8 cellular contexts compared by ENCODE assay signal in the genomic region with DNA sequence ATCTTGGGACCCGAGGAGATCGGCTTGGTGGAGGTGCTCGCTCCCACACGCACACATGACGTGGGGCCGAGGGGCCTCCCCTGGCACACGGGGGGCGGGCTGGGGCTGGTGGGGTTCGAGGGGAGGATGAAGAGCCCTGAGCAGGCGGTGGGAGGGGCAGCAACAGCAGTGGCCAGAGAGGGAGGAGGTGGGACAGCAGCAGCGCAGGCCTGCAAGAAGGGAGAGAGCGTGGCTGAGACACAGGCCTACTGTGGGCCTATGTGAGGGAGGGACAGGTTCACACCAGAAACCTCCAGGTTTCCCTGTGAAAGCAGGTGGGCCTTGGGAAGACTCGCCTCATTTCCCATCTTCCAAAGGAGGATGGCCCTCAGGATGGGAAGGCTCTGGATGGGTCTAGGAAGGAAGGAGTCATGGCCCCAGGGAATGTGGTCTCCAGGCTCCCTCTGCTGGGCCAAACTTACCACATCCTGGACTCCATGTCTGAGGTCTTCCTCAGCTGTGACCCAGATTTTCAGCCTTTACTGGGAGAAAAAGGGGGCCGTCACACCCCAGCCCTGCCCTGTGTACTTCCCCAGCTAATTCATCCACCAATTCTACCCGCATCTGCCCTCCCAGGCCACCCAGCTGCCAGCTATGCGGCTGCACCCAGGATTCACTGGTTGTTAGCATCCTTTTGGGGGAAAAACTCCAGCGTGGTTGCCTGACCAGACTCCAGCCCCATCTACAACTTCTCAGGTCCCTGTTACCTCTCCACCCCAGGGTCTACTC. TPM values are rescaled to one million over a fixed set of nuclear protein-coding genes. Genes with fewer than 3 reads are reported as not detected.
DNase-seq lines count a peak whose midpoint lies in the region; ATAC-seq, FAIRE-seq and TF ChIP-seq lines count a peak whose summit lies in the region.

No MANE protein-coding gene starts in this region.

- DNase-seq in Caco-2 (peak; percentile 78 to 81), GM19239 (ENCODE audit: insufficient read length, low spot score) (peak; percentile 53), RCC 7860 (ENCODE audit: low spot score) (peak; percentile 48), epithelial cell of proximal tubule (ENCODE audit: low read depth) (no peak), psoas muscle (no peak), hypothalamus (lab: John Stamatoyannopoulos, UW) (no peak)

- H3K9me3 Mint-ChIP-seq in Caco-2 (ENCODE audit: unreplicated experiment) = no peaks in the 10 kb centered on the region

- 70 to 81% (median 77%) methylated on average over 15 to 17 of the region's 17 CpGs for WGBS in psoas muscle, 3 donors

- H3K27ac ChIP-seq in psoas muscle = no peak overlapping the region

- peaks cover 51% of the 10 kb centered on the region for H3K27me3 Mint-ChIP-seq in Caco-2 (ENCODE audit: insufficient read depth, unreplicated experiment)

- no TSS peak for BruUV-seq in Caco-2 (replicated peaks; lab: Mats Ljungman, UMichigan)

- H3K4me1 Mint-ChIP-seq in Caco-2 (ENCODE audit: low read depth, unreplicated experiment) = peaks cover 9% of the 10 kb centered on the region

- POLR2A ChIA-PET in Caco-2 (lab: Charles Lee) = interaction anchor here (1.0 kb wide), 1 partner anchor 8 kb away, joined by 4 read pairs; a partner anchor contains a TSS

- H3K36me3 ChIP-seq in Caco-2 (ENCODE audit: control insufficient read depth, insufficient read depth, low read length) = no peaks in the 10 kb centered on the region
- no peaks in the 10 kb centered on the region for H3K36me3 ChIP-seq in psoas muscle (ENCODE audit: insufficient read depth in 1 of 2, low read depth in 1 of 2)

- H3K4me3 Mint-ChIP-seq in Caco-2 (ENCODE audit: unreplicated experiment) = no peak overlapping the region

- H3K4me1 ChIP-seq in Caco-2 (peaks cover 5% of the 10 kb centered on the region), psoas muscle (no peaks in the 10 kb centered on the region)

- H3K4me3 ChIP-seq in Caco-2 (ENCODE audit: low read depth, low read length) = no peak overlapping the region
- H3K4me3 ChIP-seq in epithelial cell of proximal tubule (ENCODE audit: low read depth, low read length) = no peak overlapping the region
- no peak overlapping the region for H3K4me3 ChIP-seq in psoas muscle

- CTCF ChIA-PET in Caco-2 (lab: Charles Lee) = interaction anchor here (1.0 to 1.3 kb wide), 6 partner anchors 8 to 159 kb away, joined by 3 to 15 read pairs (median 4); a partner anchor contains a TSS

- H3K27me3 ChIP-seq in Caco-2 (replicated peaks; ENCODE audit: control insufficient read depth, insufficient read depth, low read length) (peaks cover 5% of the 10 kb centered on the region), psoas muscle (ENCODE audit: insufficient read depth in 3 of 3, low read length in 2 of 3) (peaks cover 0 to 73% (median 30%) of the 10 kb centered on the region in 3 donors)

- peak; percentile 90 to 93 for TF ChIP-seq CTCF in Caco-2 (IDR thresholded peaks at IDR 0.05; ENCODE audit: insufficient read depth in 1 of 2, low read depth in 1 of 2, low read length in 1 of 2, severe bottlenecking in 1 of 2, unreplicated experiment in 1 of 2)
- TF ChIP-seq CTCF in epithelial cell of proximal tubule (conservative IDR thresholded peaks at IDR 0.05; ENCODE audit: low read depth, low read length) = peak; percentile 74
- TF ChIP-seq CTCF in psoas muscle (IDR thresholded peaks at IDR 0.05) = peak; percentile 20

- H3K9me3 ChIP-seq in Caco-2 (no peaks in the 10 kb centered on the region), psoas muscle (no peaks in the 10 kb centered on the region)

- ATAC-seq in psoas muscle (peak in 2 of 4 donors; percentile 40 to 46), HG03565 (IDR thresholded peaks at IDR 0.05; ENCODE audit: unreplicated experiment) (no peak), HG03196 (IDR thresholded peaks at IDR 0.05; ENCODE audit: unreplicated experiment) (no peak)

- H3K27ac Mint-ChIP-seq in Caco-2 (ENCODE audit: unreplicated experiment) = no peak overlapping the region

- FAIRE-seq in GM19239 (lab: Jason Lieb, UNC) (peak; percentile 55), RCC 7860 (lab: Jason Lieb, UNC) (no peak)

- H3K36me3 Mint-ChIP-seq in Caco-2 (ENCODE audit: insufficient read depth, unreplicated experiment) = peaks cover 6% of the 10 kb centered on the region

- intact Hi-C loops in Caco-2 (cut with micrococcal nuclease; ENCODE audit: unreplicated experiment) = loop anchor here (1.0 to 5.0 kb wide), 5 partner anchors 8 to 145 kb away; a partner anchor contains a TSS
- intact Hi-C loops in psoas muscle (cut with DNase I) = no loop called here

RNA-seq across cellular contexts. Expression of a gene that starts 2.8 kb away (rescaled TPM):
- total RNA-seq in Caco-2 (2022) = 0.37 and 0.48 TPM in 2 replicates
- total RNA-seq in epithelial cell of proximal tubule = 0.06 TPM in 1 of 2 replicates, not detected in the other
- total RNA-seq in psoas muscle = under 1 TPM in 3 of 4 donors, not detected in 1; 0.10 to 0.17 (median 0.15) TPM
- polyA plus RNA-seq in psoas muscle = under 1 TPM in 2 of 3 donors, not detected in 1; 0.17 to 0.21 TPM

RNA-seq across cellular contexts. Expression of a gene that starts 8.6 kb away (rescaled TPM):
- 119 and 127 TPM in 2 replicates for total RNA-seq in Caco-2 (2022)
- total RNA-seq in epithelial cell of proximal tubule = 19.9 and 21.9 TPM in 2 replicates
- 10 to 100 TPM; 25.4 to 37.9 (median 27.9) TPM for total RNA-seq in psoas muscle
- 10 to 100 TPM; 22.0 to 44.9 (median 23.8) TPM for polyA plus RNA-seq in psoas muscle

RNA-seq across cellular contexts. Expression of a gene that starts 26.1 kb away (rescaled TPM):
- total RNA-seq in Caco-2 (2022) = 56.8 and 61.9 TPM in 2 replicates
- 59.2 and 63.5 TPM in 2 replicates for total RNA-seq in epithelial cell of proximal tubule
- total RNA-seq in psoas muscle = 10 to 100 TPM; 72.3 to 86.2 (median 77.1) TPM
- 100 to 1,000 TPM in 2 of 3 donors, 10 to 100 TPM in 1; 79.2 to 157 (median 104) TPM for polyA plus RNA-seq in psoas muscle

RNA-seq across cellular contexts. Expression of a gene that starts 34.8 kb away (rescaled TPM):
- total RNA-seq in Caco-2 (2022) (31.6 and 32.8 TPM in 2 replicates), epithelial cell of proximal tubule (18.4 and 60.0 TPM in 2 replicates), psoas muscle (10 to 100 TPM; 12.7 to 29.6 (median 16.9) TPM)
- polyA plus RNA-seq in psoas muscle = 10 to 100 TPM; 20.7 to 35.6 (median 25.7) TPM

RNA-seq across cellular contexts. Expression of a gene that starts 50.5 kb away (rescaled TPM):
- total RNA-seq in Caco-2 (2022) = 0.73 and 1.3 TPM in 2 replicates
- 0.58 TPM in 1 of 2 replicates, not detected in the other for total RNA-seq in epithelial cell of proximal tubule
- total RNA-seq in psoas muscle = under 1 TPM; 0.44 to 0.99 (median 0.86) TPM
- polyA plus RNA-seq in psoas muscle = under 1 TPM in 2 of 3 donors, not detected in 1; 0.29 to 0.82 TPM

Comparison
In these comparisons a context has a peak if more than half of its experiments do, and no peak if none do; other contexts are left out.
1. DNase-seq: peak in Caco-2 (2 of 2), GM19239 (single experiment) and RCC 7860 (single experiment); none in epithelial cell of proximal tubule (single experiment), psoas muscle (0 of 2) and hypothalamus (0 of 51).
2. CTCF ChIP-seq: peak in every context shown above with its lines; median percentile 92 in Caco-2; 74 in epithelial cell of proximal tubule; 20 in psoas muscle.